Comparison of ENCODE assay signal across 29 cellular contexts in genomic region chr6:103236923-103237322, GRCh38.
A peak's percentile ranks its signal among the peaks of the same experiment; 100 is the strongest.
DNase-seq lines count a peak whose midpoint lies in the region; ATAC-seq, FAIRE-seq and TF ChIP-seq lines count a peak whose summit lies in the region.
"Had no signal": no experiment of that assay in that cellular context is flagged by ENCODE, and none has a peak within 500 bp of the region (broad histone marks: within the 10 kb centered on the region; RNA-seq: fewer than 3 reads in every experiment).

No MANE protein-coding gene starts in this region.

- H3K4me1 ChIP-seq in RWPE2 (ENCODE audit: insufficient read depth, poor library complexity, severe bottlenecking) (no peaks in the 10 kb centered on the region), upper lobe of left lung (no peaks in the 10 kb centered on the region)
- H3K4me1 ChIP-seq: gastrocnemius medialis, lower lobe of right lung, sigmoid colon, thyroid gland had no signal

- H3K36me3 Mint-ChIP-seq in Calu3 (ENCODE audit: insufficient read depth, unreplicated experiment), result no peaks in the 10 kb centered on the region
- H3K36me3 Mint-ChIP-seq in stimulated activated naive B cell treated with anti-CD40 and anti-IgM and Interleukin-4, amounts not matched to agents 10 μg/mL and 1 μg/mL and 100 μg/mL, for 72 hours, result no peaks in the 10 kb centered on the region
- H3K36me3 Mint-ChIP-seq: activated naive CD4-positive, alpha-beta T cell treated with anti-CD3 and anti-CD28 coated beads, Interleukin-2, amount 50 U/mL, for 24 hours had no signal

- TF ChIP-seq EP300 in upper lobe of left lung (IDR thresholded peaks at IDR 0.05), result no peak

- H3K9me3 Mint-ChIP-seq in Calu3 (ENCODE audit: low read depth, unreplicated experiment), result peaks cover 7% of the 10 kb centered on the region
- peaks cover 0 to 2% of the 10 kb centered on the region in 2 donors for H3K9me3 Mint-ChIP-seq in stimulated activated naive B cell treated with anti-CD40 and anti-IgM and Interleukin-4, amounts not matched to agents 10 μg/mL and 1 μg/mL and 100 μg/mL, for 72 hours
- H3K9me3 Mint-ChIP-seq: activated naive CD4-positive, alpha-beta T cell treated with anti-CD3 and anti-CD28 coated beads, Interleukin-2, amount 50 U/mL, for 24 hours had no signal

- H3K27ac Mint-ChIP-seq in Calu3 (ENCODE audit: unreplicated experiment), result no peak overlapping the region
- no peak overlapping the region for H3K27ac Mint-ChIP-seq in stimulated activated naive B cell treated with anti-CD40 and anti-IgM and Interleukin-4, amounts not matched to agents 10 μg/mL and 1 μg/mL and 100 μg/mL, for 72 hours
- H3K27ac Mint-ChIP-seq: activated B cell treated with CpG ODN at 0.5 μM for 24 hours; activated naive CD4-positive, alpha-beta T cell treated with anti-CD3 and anti-CD28 coated beads, Interleukin-2, amount 50 U/mL, for 24 hours; stimulated activated naive CD8-positive, alpha-beta T cell treated with anti-CD3 and anti-CD28 coated beads, Interleukin-15, amount 100 ng/mL, for 72 hours had no signal

- FAIRE-seq in HTR-8/SVneo (lab: Jason Lieb, UNC), result no peak
- FAIRE-seq: D721Med had no signal

- H3K27ac ChIP-seq in RWPE2 (ENCODE audit: poor library complexity, severe bottlenecking), result no peak overlapping the region
- no peak overlapping the region for H3K27ac ChIP-seq in upper lobe of left lung
- H3K27ac ChIP-seq: C4-2B, coronary artery, gastrocnemius medialis, KMS-11, lower lobe of right lung, RWPE1, sigmoid colon, thyroid gland had no signal

- DNase-seq in Calu3 (peak; percentile 6), HTR-8/SVneo (ENCODE audit: insufficient read length, low spot score) (peak; percentile 2), RWPE2 (ENCODE audit: low spot score) (no peak), iPS-NIHi11 (ENCODE audit: low spot score) (peak; percentile 4), LoVo (ENCODE audit: low spot score) (no peak), upper lobe of left lung (no peak)
- DNase-seq in stimulated activated naive B cell treated with anti-CD40 and anti-IgM and Interleukin-4, amounts not matched to agents 10 μg/mL and 1 μg/mL and 100 μg/mL, for 72 hours, result no peak
- DNase-seq: activated B cell treated with CpG ODN at 0.5 μM for 24 hours; activated CD8-positive, alpha-beta memory T cell treated with anti-CD3 and anti-CD28 coated beads, Interleukin-2, amount 50 U/mL, for 4 hours; gastrocnemius medialis; lower lobe of right lung; MV-4-11; NCI-H187 treated with DMSO at 0.1 percent for 48 hours; NCI-H524 treated with DMSO at 0.1 percent for 48 hours; posterior cingulate gyrus; sigmoid colon; stimulated activated CD4-positive, alpha-beta T cell treated with anti-CD3 and anti-CD28 coated beads, Interleukin-15, amount 100 ng/mL, for 24 hours; stimulated activated naive CD8-positive, alpha-beta T cell treated with anti-CD3 and anti-CD28 coated beads, Interleukin-15, amount 100 ng/mL, for 72 hours; thyroid gland had no signal

- H3K27me3 ChIP-seq in RWPE2 (ENCODE audit: insufficient read depth, poor library complexity, severe bottlenecking) (no peaks in the 10 kb centered on the region), upper lobe of left lung (no peaks in the 10 kb centered on the region)
- H3K27me3 ChIP-seq: gastrocnemius medialis, sigmoid colon, thyroid gland had no signal

- no peaks in the 10 kb centered on the region for H3K9me3 ChIP-seq in RWPE2 (ENCODE audit: severe bottlenecking)
- H3K9me3 ChIP-seq in upper lobe of left lung, result no peaks in the 10 kb centered on the region
- H3K9me3 ChIP-seq: gastrocnemius medialis, lower lobe of right lung, sigmoid colon, thyroid gland had no signal

- no peaks in the 10 kb centered on the region for H3K27me3 Mint-ChIP-seq in Calu3 (ENCODE audit: unreplicated experiment)
- H3K27me3 Mint-ChIP-seq in stimulated activated naive B cell treated with anti-CD40 and anti-IgM and Interleukin-4, amounts not matched to agents 10 μg/mL and 1 μg/mL and 100 μg/mL, for 72 hours, result no peaks in the 10 kb centered on the region
- H3K27me3 Mint-ChIP-seq: activated B cell treated with CpG ODN at 0.5 μM for 24 hours; activated naive CD4-positive, alpha-beta T cell treated with anti-CD3 and anti-CD28 coated beads, Interleukin-2, amount 50 U/mL, for 24 hours; stimulated activated naive CD8-positive, alpha-beta T cell treated with anti-CD3 and anti-CD28 coated beads, Interleukin-15, amount 100 ng/mL, for 72 hours had no signal

- no peak overlapping the region for H3K4me3 Mint-ChIP-seq in Calu3 (ENCODE audit: low read depth, unreplicated experiment)
- H3K4me3 Mint-ChIP-seq in stimulated activated naive B cell treated with anti-CD40 and anti-IgM and Interleukin-4, amounts not matched to agents 10 μg/mL and 1 μg/mL and 100 μg/mL, for 72 hours, result no peak overlapping the region
- H3K4me3 Mint-ChIP-seq: activated B cell treated with CpG ODN at 0.5 μM for 24 hours; activated naive CD4-positive, alpha-beta T cell treated with anti-CD3 and anti-CD28 coated beads, Interleukin-2, amount 50 U/mL, for 24 hours; neural crest cell; stimulated activated naive CD8-positive, alpha-beta T cell treated with anti-CD3 and anti-CD28 coated beads, Interleukin-15, amount 100 ng/mL, for 72 hours had no signal

- H3K4me1 Mint-ChIP-seq in Calu3 (ENCODE audit: low read depth, unreplicated experiment), result no peaks in the 10 kb centered on the region
- no peaks in the 10 kb centered on the region for H3K4me1 Mint-ChIP-seq in stimulated activated naive B cell treated with anti-CD40 and anti-IgM and Interleukin-4, amounts not matched to agents 10 μg/mL and 1 μg/mL and 100 μg/mL, for 72 hours
- H3K4me1 Mint-ChIP-seq: activated B cell treated with CpG ODN at 0.5 μM for 24 hours; activated naive CD4-positive, alpha-beta T cell treated with anti-CD3 and anti-CD28 coated beads, Interleukin-2, amount 50 U/mL, for 24 hours; stimulated activated naive CD8-positive, alpha-beta T cell treated with anti-CD3 and anti-CD28 coated beads, Interleukin-15, amount 100 ng/mL, for 72 hours had no signal

- TF ChIP-seq POLR2A in upper lobe of left lung (IDR thresholded peaks at IDR 0.05), result no peak

- H3K4me3 ChIP-seq in RWPE2 (ENCODE audit: severe bottlenecking) (no peak overlapping the region), upper lobe of left lung (no peak overlapping the region)
- H3K4me3 ChIP-seq: coronary artery, gastrocnemius medialis, lower lobe of right lung, sigmoid colon, thyroid gland had no signal

- TF ChIP-seq CTCF in Calu3 (IDR thresholded peaks at IDR 0.05; ENCODE audit: unreplicated experiment) (no peak), RWPE2 (IDR thresholded peaks at IDR 0.05; ENCODE audit: poor library complexity, severe bottlenecking) (no peak), upper lobe of left lung (IDR thresholded peaks at IDR 0.05) (no peak)

- BruUV-seq in Calu3 (replicated peaks; lab: Mats Ljungman, UMichigan), result no TSS peak

- intact Hi-C loops in Calu3 (cut with micrococcal nuclease; ENCODE audit: unreplicated experiment), result no loop called here

- peak; percentile 41; the same call in 1 of the 3 replicates for ATAC-seq in RWPE2 (ENCODE audit: low read depth)
- ATAC-seq in HG02759 (IDR thresholded peaks at IDR 0.05; ENCODE audit: unreplicated experiment), result no peak
- no peak for ATAC-seq in stimulated activated naive B cell treated with anti-CD40 and anti-IgM and Interleukin-4, amounts not matched to agents 10 μg/mL and 1 μg/mL and 100 μg/mL, for 72 hours (replicated peaks)
- ATAC-seq in upper lobe of left lung (ENCODE audit: low FRiP score in 2 of 2), result no peak
- ATAC-seq: esophagus mucosa; gastrocnemius medialis; lower lobe of right lung; SK-N-SH treated with all-trans-retinoic acid at 6 μM for 48 hours; stimulated activated naive CD8-positive, alpha-beta T cell treated with anti-CD3 and anti-CD28 coated beads, Interleukin-15, amount 100 ng/mL, for 72 hours had no signal

- H3K36me3 ChIP-seq in RWPE2 (ENCODE audit: low read depth), result no peaks in the 10 kb centered on the region
- H3K36me3 ChIP-seq in upper lobe of left lung, result no peaks in the 10 kb centered on the region
- H3K36me3 ChIP-seq: gastrocnemius medialis, lower lobe of right lung, sigmoid colon, thyroid gland had no signal

- CTCF ChIA-PET in Calu3 (lab: Charles Lee), result interaction anchor here (0.6 kb wide), 1 partner anchor 503 kb away, joined by 3 read pairs; no protein-coding TSS in a partner anchor

Comparison
In these comparisons a context has a peak if more than half of its experiments do, and no peak if none do; other contexts are left out.
1. DNase-seq: peak in Calu3 (single experiment), HTR-8/SVneo (single experiment) and iPS-NIHi11 (single experiment); none in RWPE2 (single experiment), LoVo (single experiment), stimulated activated naive B cell treated with anti-CD40 and anti-IgM and Interleukin-4, amounts not matched to agents 10 μg/mL and 1 μg/mL and 100 μg/mL, for 72 hours (single experiment) and upper lobe of left lung (0 of 2).